18 cellular contexts compared by ENCODE assay signal in genomic region chr7:125074141-125074540, GRCh38.
DNase-seq lines count a peak whose midpoint lies in the region; ATAC-seq and TF ChIP-seq lines count a peak whose summit lies in the region.
"Had no signal": no experiment of that assay in that cellular context is flagged by ENCODE, and none has a peak within 500 bp of the region (broad histone marks: within the 10 kb centered on the region; RNA-seq: fewer than 3 reads in every experiment).

No MANE protein-coding gene starts in this region.

- TF ChIP-seq CTCF in mammary epithelial cell (conservative IDR thresholded peaks at IDR 0.05 in 1 of 2, IDR thresholded peaks at IDR 0.05 in 1 of 2; ENCODE audit: extremely low read depth in 1 of 2, insufficient read depth in 1 of 2, low read depth in 1 of 2, low read length in 2 of 2) (no peak), breast epithelium (IDR thresholded peaks at IDR 0.05) (no peak), PC-9 (conservative IDR thresholded peaks at IDR 0.05) (no peak), hepatocyte (IDR thresholded peaks at IDR 0.05; ENCODE audit: poor library complexity) (no peak), smooth muscle cell (IDR thresholded peaks at IDR 0.05; ENCODE audit: borderline replicate concordance, insufficient read depth, poor library complexity, severe bottlenecking) (no peak)

- no peaks in the 10 kb centered on the region for H3F3A ChIP-seq in PC-9 (ENCODE audit: insufficient read depth, low read depth)
- no peaks in the 10 kb centered on the region for H3F3A ChIP-seq in smooth muscle cell (ENCODE audit: low read depth)

- H3K4me1 ChIP-seq in mammary epithelial cell (ENCODE audit: insufficient read depth, low read length) = no peaks in the 10 kb centered on the region
- no peaks in the 10 kb centered on the region for H3K4me1 ChIP-seq in breast epithelium
- H3K4me1 ChIP-seq in PC-9 (replicated peaks; ENCODE audit: insufficient read depth) = peaks cover 14% of the 10 kb centered on the region; the same call in 1 of the 2 replicates
- H3K4me1 ChIP-seq in hepatocyte (ENCODE audit: insufficient read depth) = peaks cover 10% of the 10 kb centered on the region
- H3K4me1 ChIP-seq in smooth muscle cell (ENCODE audit: low read depth) = no peaks in the 10 kb centered on the region

- BruUV-seq in mammary epithelial cell (replicated peaks; lab: Mats Ljungman, UMichigan) (no TSS peak), PC-9 (replicated peaks; lab: Mats Ljungman, UMichigan) (no TSS peak)

- peaks cover 2% of the 10 kb centered on the region for H3K9me3 ChIP-seq in mammary epithelial cell (replicated peaks; ENCODE audit: insufficient read depth, low read length)
- H3K9me3 ChIP-seq in breast epithelium = no peaks in the 10 kb centered on the region
- no peaks in the 10 kb centered on the region; the same call in 1 of the 2 replicates for H3K9me3 ChIP-seq in PC-9 (ENCODE audit: insufficient read depth, low read depth)
- no peaks in the 10 kb centered on the region for H3K9me3 ChIP-seq in hepatocyte (ENCODE audit: low read depth)
- no peaks in the 10 kb centered on the region for H3K9me3 ChIP-seq in smooth muscle cell (replicated peaks; ENCODE audit: low read depth)

- in situ Hi-C loops in mammary epithelial cell (cut with MboI; ENCODE audit: low sequenced_read_pairs in 2 of 2) = loop anchor here (25.0 kb wide), 2 partner anchors 238 to 588 kb away; no protein-coding TSS in a partner anchor

- H3K27me3 ChIP-seq in mammary epithelial cell (ENCODE audit: insufficient read depth, low read length) (no peaks in the 10 kb centered on the region), breast epithelium (no peaks in the 10 kb centered on the region), PC-9 (ENCODE audit: insufficient read depth, low read depth) (no peaks in the 10 kb centered on the region), hepatocyte (no peaks in the 10 kb centered on the region), smooth muscle cell (ENCODE audit: low read depth) (no peaks in the 10 kb centered on the region)

- POLR2A ChIA-PET in PC-9 (lab: Charles Lee; ENCODE audit: unreplicated experiment) = no interaction called here

- H2AFZ ChIP-seq in mammary epithelial cell (ENCODE audit: low read depth, low read length) (peak overlapping the region; percentile 58), PC-9 (no peak overlapping the region), hepatocyte (no peak overlapping the region), smooth muscle cell (ENCODE audit: low read depth) (no peak overlapping the region)
- H2AFZ ChIP-seq: GM23248 had no signal

- dilution Hi-C loops in mammary epithelial cell (cut with HindIII; ENCODE audit: low sequenced_read_pairs) = no loop called here

- no peaks in the 10 kb centered on the region for H3K36me3 ChIP-seq in mammary epithelial cell (ENCODE audit: insufficient read depth, low read length)
- H3K36me3 ChIP-seq in breast epithelium = no peaks in the 10 kb centered on the region
- no peaks in the 10 kb centered on the region for H3K36me3 ChIP-seq in PC-9 (ENCODE audit: low read depth)
- H3K36me3 ChIP-seq in hepatocyte (replicated peaks; ENCODE audit: insufficient read depth, low read depth) = no peaks in the 10 kb centered on the region
- H3K36me3 ChIP-seq in smooth muscle cell (ENCODE audit: low read depth) = no peaks in the 10 kb centered on the region

- H4K20me1 ChIP-seq in mammary epithelial cell (ENCODE audit: insufficient read depth, low read length) = no peaks in the 10 kb centered on the region
- H4K20me1 ChIP-seq in PC-9 (ENCODE audit: insufficient read depth) = no peaks in the 10 kb centered on the region
- no peaks in the 10 kb centered on the region for H4K20me1 ChIP-seq in hepatocyte (ENCODE audit: insufficient read depth, poor library complexity, severe bottlenecking)
- no peaks in the 10 kb centered on the region for H4K20me1 ChIP-seq in smooth muscle cell (ENCODE audit: low read depth)

- no peak for DNase-seq in mammary epithelial cell
- no peak for DNase-seq in breast epithelium (ENCODE audit: low spot score in 2 of 2)
- peak; percentile 30 to 79 for DNase-seq in PC-9
- DNase-seq in hepatocyte (ENCODE audit: low spot score) = peak; percentile 11
- no peak for DNase-seq in smooth muscle cell (lab: John Stamatoyannopoulos, UW; ENCODE audit: unreplicated experiment)
- no peak for DNase-seq in NOMO-1 (lab: John Stamatoyannopoulos, UW; ENCODE audit: unreplicated experiment in 2 of 2)
- DNase-seq in SKM-1 (lab: John Stamatoyannopoulos, UW; ENCODE audit: unreplicated experiment) = no peak
- DNase-seq: CD4-positive, CD25-positive, alpha-beta regulatory T cell; DND-41; GM23248; H9; HFFc6; NCI-H1694; NCI-H2107; NCI-H510A; SW 1271 had no signal

- intact Hi-C loops in mammary epithelial cell (cut with micrococcal nuclease) = no loop called here
- intact Hi-C loops in breast epithelium (cut with DNase I; ENCODE audit: low total_unique reads) = no loop called here
- intact Hi-C loops in PC-9 (cut with micrococcal nuclease; ENCODE audit: unreplicated experiment) = loop anchor here (2.0 kb wide), 1 partner anchor 63 kb away; no protein-coding TSS in a partner anchor

- TF ChIP-seq POLR2A in breast epithelium (IDR thresholded peaks at IDR 0.05) = no peak

- no peak overlapping the region for H3K9ac ChIP-seq in mammary epithelial cell (ENCODE audit: insufficient read depth, low read length)
- H3K9ac ChIP-seq in smooth muscle cell (ENCODE audit: low read depth) = no peak overlapping the region
- H3K9ac ChIP-seq: GM23248, KMS-11 had no signal

- CTCF ChIA-PET in mammary epithelial cell (lab: Charles Lee; ENCODE audit: low non-redundant PET) (no interaction called here), PC-9 (lab: Charles Lee) (no interaction called here)

- no peaks in the 10 kb centered on the region for H3K79me2 ChIP-seq in mammary epithelial cell (ENCODE audit: insufficient read depth, low read length)
- H3K79me2 ChIP-seq in PC-9 (ENCODE audit: low read depth) = no peaks in the 10 kb centered on the region
- no peaks in the 10 kb centered on the region for H3K79me2 ChIP-seq in hepatocyte
- no peaks in the 10 kb centered on the region for H3K79me2 ChIP-seq in smooth muscle cell (ENCODE audit: low read depth)

- no peak overlapping the region for H3K4me3 ChIP-seq in mammary epithelial cell (replicated peaks in 1 of 3; ENCODE audit: insufficient read depth in 1 of 3, low read depth in 2 of 3, low read length in 3 of 3)
- no peak overlapping the region for H3K4me3 ChIP-seq in breast epithelium
- no peak overlapping the region for H3K4me3 ChIP-seq in PC-9
- H3K4me3 ChIP-seq in hepatocyte = no peak overlapping the region
- H3K4me3 ChIP-seq in smooth muscle cell = no peak overlapping the region
- H3K4me3 ChIP-seq: GM23248 had no signal

- no peak overlapping the region for H3K27ac ChIP-seq in mammary epithelial cell (ENCODE audit: insufficient read depth, low read depth, low read length)
- no peak overlapping the region for H3K27ac ChIP-seq in breast epithelium
- H3K27ac ChIP-seq in PC-9 = 0 out of 2 replicates have a peak overlapping the region, but pooled peaks have one; percentile 36
- H3K27ac ChIP-seq in hepatocyte = no peak overlapping the region
- peak overlapping the region; percentile 52 for H3K27ac ChIP-seq in smooth muscle cell (ENCODE audit: low read depth)
- H3K27ac ChIP-seq: GM23248, KMS-11 had no signal

- H3K4me2 ChIP-seq in mammary epithelial cell (ENCODE audit: insufficient read depth, low read depth, low read length) (no peak overlapping the region), PC-9 (peak overlapping the region; percentile 63), hepatocyte (no peak overlapping the region), smooth muscle cell (no peak overlapping the region)
- H3K4me2 ChIP-seq: KMS-11 had no signal

- 31% methylated on average over 3 of the region's 3 CpGs for WGBS in mammary epithelial cell (ENCODE audit: low coverage, missing lambda C conversion rate)
- 53% methylated on average over 3 of the region's 3 CpGs for WGBS in hepatocyte (ENCODE audit: low lambda C conversion rate, missing lambda C conversion rate)
- 77% methylated on average over 3 of the region's 3 CpGs for WGBS in smooth muscle cell (ENCODE audit: low lambda C conversion rate)

- ATAC-seq in HG02642 (IDR thresholded peaks at IDR 0.05; ENCODE audit: poor library complexity, unreplicated experiment) = no peak

- H3K9me2 ChIP-seq in PC-9 (ENCODE audit: insufficient read depth) (no peaks in the 10 kb centered on the region), hepatocyte (replicated peaks; ENCODE audit: insufficient read depth) (no peaks in the 10 kb centered on the region)

Comparison
In these comparisons a context has a peak if more than half of its experiments do, and no peak if none do; other contexts are left out.
1. DNase-seq: peak in PC-9 (2 of 2) and hepatocyte (single experiment); none in mammary epithelial cell (single experiment), breast epithelium (0 of 2), smooth muscle cell (single experiment), NOMO-1 (0 of 2) and SKM-1 (single experiment).
2. H3K27ac ChIP-seq: peak in PC-9 (single experiment) and smooth muscle cell (single experiment); none in mammary epithelial cell (single experiment), breast epithelium (0 of 2) and hepatocyte (single experiment).